Comparison of ENCODE assay signal across 24 cellular contexts in genomic region chr9:130366888-130367550, GRCh38.
"Had no signal": no experiment of that assay in that cellular context is flagged by ENCODE, and none has a peak within 500 bp of the region (broad histone marks: within the 10 kb centered on the region; RNA-seq: fewer than 3 reads in every experiment).

No MANE protein-coding gene starts in this region.

- H3K4me3 Mint-ChIP-seq: endodermal cell; natural killer cell treated with Interleukin-12 subunit alpha and Interleukin-12 subunit beta and Interleukin-15 and Interleukin-18, amount 100 ng/mL, for 72 hours had no signal

- DNase-seq: effector CD4-positive, alpha-beta T cell; endodermal cell; foreskin melanocyte; heart right ventricle; hypothalamus; kidney glomerular epithelial cell; mammary epithelial cell; psoas muscle; retina; right lobe of liver; spleen; stimulated activated CD4-positive, alpha-beta T cell treated with anti-CD3 and anti-CD28 coated beads, Interleukin-15, amount 100 ng/mL, for 24 hours; stimulated activated CD4-positive, alpha-beta T cell treated with anti-CD3 and anti-CD28 coated beads, Interleukin-1b, Interleukin-23, amount 100 ng/mL, for 48 hours; stimulated activated CD4-positive, alpha-beta T cell treated with anti-CD3 and anti-CD28 coated beads, Interleukin-4, amount 100 ng/mL, for 4 hours; stimulated activated naive CD4-positive, alpha-beta T cell; stomach; substantia nigra; transverse colon had no signal

- H3K9me3 ChIP-seq: heart right ventricle, psoas muscle, right lobe of liver, spleen, stomach, thoracic aorta, transverse colon had no signal

- ATAC-seq: heart right ventricle; left lobe of liver; natural killer cell treated with Interleukin-12 subunit alpha and Interleukin-12 subunit beta and Interleukin-15 and Interleukin-18, amount 100 ng/mL, for 72 hours; psoas muscle; right lobe of liver had no signal

- H3K36me3 Mint-ChIP-seq: natural killer cell treated with Interleukin-12 subunit alpha and Interleukin-12 subunit beta and Interleukin-15 and Interleukin-18, amount 100 ng/mL, for 72 hours had no signal

- H3K27ac ChIP-seq: coronary artery, heart right ventricle, parathyroid adenoma, psoas muscle, right lobe of liver, spleen, stomach, thoracic aorta, transverse colon had no signal

- H3K27ac Mint-ChIP-seq: endodermal cell; natural killer cell treated with Interleukin-12 subunit alpha and Interleukin-12 subunit beta and Interleukin-15 and Interleukin-18, amount 100 ng/mL, for 72 hours had no signal

- H3K9me3 Mint-ChIP-seq: endodermal cell; natural killer cell treated with Interleukin-12 subunit alpha and Interleukin-12 subunit beta and Interleukin-15 and Interleukin-18, amount 100 ng/mL, for 72 hours had no signal

- H3K4me3 ChIP-seq: coronary artery, heart right ventricle, psoas muscle, right lobe of liver, spleen, stomach, thoracic aorta, transverse colon had no signal

- H2AFZ ChIP-seq: parathyroid adenoma had no signal

- FAIRE-seq: islet of Langerhans had no signal

- H3K4me1 ChIP-seq: heart right ventricle, parathyroid adenoma, psoas muscle, right lobe of liver, spleen, stomach, transverse colon had no signal

- H3K79me2 ChIP-seq: parathyroid adenoma had no signal

- H3K27me3 ChIP-seq: right lobe of liver, transverse colon had no signal

- H3K36me3 ChIP-seq: right lobe of liver, spleen, thoracic aorta, transverse colon had no signal

- H3K9ac ChIP-seq: parathyroid adenoma had no signal
